1 cellular context compared by ENCODE assay signal in the genomic region with DNA sequence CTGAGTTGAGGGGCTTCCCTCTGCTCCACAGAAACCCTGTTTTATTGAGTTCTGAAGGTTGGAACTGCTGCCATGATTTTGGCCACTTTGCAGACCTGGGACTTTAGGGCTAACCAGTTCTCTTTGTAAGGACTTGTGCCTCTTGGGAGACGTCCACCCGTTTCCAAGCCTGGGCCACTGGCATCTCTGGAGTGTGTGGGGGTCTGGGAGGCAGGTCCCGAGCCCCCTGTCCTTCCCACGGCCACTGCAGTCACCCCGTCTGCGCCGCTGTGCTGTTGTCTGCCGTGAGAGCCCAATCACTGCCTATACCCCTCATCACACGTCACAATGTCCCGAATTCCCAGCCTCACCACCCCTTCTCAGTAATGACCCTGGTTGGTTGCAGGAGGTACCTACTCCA.
TF ChIP-seq lines count a peak whose summit lies in the region.

No MANE protein-coding gene starts in this region.

TF ChIP-seq in HCT116, 20 proteins besides CTCF, POLR2A, EP300 and RAD21 (continued from another document):
- TF ChIP-seq, protein P1, sequence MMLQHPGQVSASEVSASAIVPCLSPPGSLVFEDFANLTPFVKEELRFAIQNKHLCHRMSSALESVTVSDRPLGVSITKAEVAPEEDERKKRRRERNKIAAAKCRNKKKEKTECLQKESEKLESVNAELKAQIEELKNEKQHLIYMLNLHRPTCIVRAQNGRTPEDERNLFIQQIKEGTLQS (IDR thresholded peaks at IDR 0.05), result no peak
- TF ChIP-seq SIN3A (IDR thresholded peaks at IDR 0.05; ENCODE audit: low read depth) (no peak), CBX3 (IDR thresholded peaks at IDR 0.05; ENCODE audit: low read depth) (no peak)
TF ChIP-seq in HCT116: peak in this region for 0.
